26 cellular contexts compared by ENCODE assay signal in genomic region chrX:123682182-123682581, GRCh38.
"Had no signal": no experiment of that assay in that cellular context is flagged by ENCODE, and none has a peak within 500 bp of the region (broad histone marks: within the 10 kb centered on the region; RNA-seq: fewer than 3 reads in every experiment).

No MANE protein-coding gene starts in this region.

- H3K4me3 Mint-ChIP-seq: naive thymus-derived CD8-positive, alpha-beta T cell; natural killer cell treated with Interleukin-12 subunit alpha and Interleukin-12 subunit beta and Interleukin-15 and Interleukin-18, amount 100 ng/mL, for 72 hours; nephron progenitor cell; neural crest cell; stimulated activated effector memory CD8-positive, alpha-beta T cell treated with anti-CD3 and anti-CD28 coated beads, Interleukin-12 subunit alpha, Interleukin-12 subunit beta, amount 100 ng/mL, for 72 hours; stimulated activated naive B cell treated with anti-CD40 and anti-IgM and Interleukin-4, amounts not matched to agents 10 μg/mL and 1 μg/mL and 100 μg/mL, for 72 hours had no signal

- H3K27me3 Mint-ChIP-seq: naive thymus-derived CD8-positive, alpha-beta T cell; stimulated activated naive B cell treated with anti-CD40 and anti-IgM and Interleukin-4, amounts not matched to agents 10 μg/mL and 1 μg/mL and 100 μg/mL, for 72 hours had no signal

- ATAC-seq: naive thymus-derived CD8-positive, alpha-beta T cell; natural killer cell treated with Interleukin-12 subunit alpha and Interleukin-12 subunit beta and Interleukin-15 and Interleukin-18, amount 100 ng/mL, for 72 hours; pancreas; psoas muscle; right cardiac atrium; right lobe of liver; stimulated activated effector memory CD8-positive, alpha-beta T cell treated with anti-CD3 and anti-CD28 coated beads, Interleukin-12 subunit alpha, Interleukin-12 subunit beta, amount 100 ng/mL, for 72 hours; stimulated activated naive B cell treated with anti-CD40 and anti-IgM and Interleukin-4, amounts not matched to agents 10 μg/mL and 1 μg/mL and 100 μg/mL, for 72 hours had no signal

- H3K4me1 Mint-ChIP-seq: nephron progenitor cell, neural crest cell had no signal

- H3K4me1 ChIP-seq: pancreas, psoas muscle, right lobe of liver, stomach, tibial nerve, upper lobe of left lung, vagina had no signal

- H3K4me3 ChIP-seq: pancreas, psoas muscle, right lobe of liver, sigmoid colon, stomach, thoracic aorta, thyroid gland, tibial nerve, upper lobe of left lung, vagina had no signal

- H3K27ac ChIP-seq: neutrophil, pancreas, psoas muscle, right lobe of liver, sigmoid colon, stomach, thoracic aorta, thyroid gland, tibial nerve, upper lobe of left lung, vagina had no signal

- H3K36me3 ChIP-seq: neutrophil, pancreas, sigmoid colon, thoracic aorta, thyroid gland, vagina had no signal

- DNase-seq: naive thymus-derived CD8-positive, alpha-beta T cell; nephron progenitor cell; nucleus accumbens; pancreas; psoas muscle; right cardiac atrium; right lobe of liver; sigmoid colon; small intestine; stimulated activated CD4-positive, alpha-beta T cell treated with anti-CD3 and anti-CD28 coated beads, Interleukin-15, amount 100 ng/mL, for 24 hours; stimulated activated CD4-positive, alpha-beta T cell treated with anti-CD3 and anti-CD28 coated beads, Interleukin-2, amount 100 ng/mL, for 24 hours; stimulated activated CD4-positive, alpha-beta T cell treated with anti-CD3 and anti-CD28 coated beads, Interleukin-2, amount 100 ng/mL, for 48 hours; stimulated activated CD4-positive, alpha-beta T cell treated with anti-CD3 and anti-CD28 coated beads, Interleukin-4, amount 100 ng/mL, for 24 hours; stimulated activated naive B cell treated with anti-CD40 and anti-IgM and Interleukin-4, amounts not matched to agents 10 μg/mL and 1 μg/mL and 100 μg/mL, for 72 hours; stimulated activated naive CD4-positive, alpha-beta T cell treated with Interleukin-2 at 50 U/mL for 16 hours; stomach; thyroid gland; trophoblast cell; upper lobe of left lung had no signal

- H3K9me3 Mint-ChIP-seq: naive thymus-derived CD8-positive, alpha-beta T cell; natural killer cell treated with Interleukin-12 subunit alpha and Interleukin-12 subunit beta and Interleukin-15 and Interleukin-18, amount 100 ng/mL, for 72 hours; stimulated activated effector memory CD8-positive, alpha-beta T cell treated with anti-CD3 and anti-CD28 coated beads, Interleukin-12 subunit alpha, Interleukin-12 subunit beta, amount 100 ng/mL, for 72 hours had no signal

- H3K27me3 ChIP-seq: neutrophil, pancreas, right lobe of liver, sigmoid colon, stomach, thyroid gland, tibial nerve, upper lobe of left lung, vagina had no signal

- H3K9me3 ChIP-seq: neutrophil, pancreas, psoas muscle, right lobe of liver, sigmoid colon, stomach, thoracic aorta, thyroid gland, tibial nerve, upper lobe of left lung, vagina had no signal

- H3K27ac Mint-ChIP-seq: natural killer cell treated with Interleukin-12 subunit alpha and Interleukin-12 subunit beta and Interleukin-15 and Interleukin-18, amount 100 ng/mL, for 72 hours; nephron progenitor cell; stimulated activated naive B cell treated with anti-CD40 and anti-IgM and Interleukin-4, amounts not matched to agents 10 μg/mL and 1 μg/mL and 100 μg/mL, for 72 hours had no signal
